ENCODE assay signal across 1 cellular context in the genomic region with DNA sequence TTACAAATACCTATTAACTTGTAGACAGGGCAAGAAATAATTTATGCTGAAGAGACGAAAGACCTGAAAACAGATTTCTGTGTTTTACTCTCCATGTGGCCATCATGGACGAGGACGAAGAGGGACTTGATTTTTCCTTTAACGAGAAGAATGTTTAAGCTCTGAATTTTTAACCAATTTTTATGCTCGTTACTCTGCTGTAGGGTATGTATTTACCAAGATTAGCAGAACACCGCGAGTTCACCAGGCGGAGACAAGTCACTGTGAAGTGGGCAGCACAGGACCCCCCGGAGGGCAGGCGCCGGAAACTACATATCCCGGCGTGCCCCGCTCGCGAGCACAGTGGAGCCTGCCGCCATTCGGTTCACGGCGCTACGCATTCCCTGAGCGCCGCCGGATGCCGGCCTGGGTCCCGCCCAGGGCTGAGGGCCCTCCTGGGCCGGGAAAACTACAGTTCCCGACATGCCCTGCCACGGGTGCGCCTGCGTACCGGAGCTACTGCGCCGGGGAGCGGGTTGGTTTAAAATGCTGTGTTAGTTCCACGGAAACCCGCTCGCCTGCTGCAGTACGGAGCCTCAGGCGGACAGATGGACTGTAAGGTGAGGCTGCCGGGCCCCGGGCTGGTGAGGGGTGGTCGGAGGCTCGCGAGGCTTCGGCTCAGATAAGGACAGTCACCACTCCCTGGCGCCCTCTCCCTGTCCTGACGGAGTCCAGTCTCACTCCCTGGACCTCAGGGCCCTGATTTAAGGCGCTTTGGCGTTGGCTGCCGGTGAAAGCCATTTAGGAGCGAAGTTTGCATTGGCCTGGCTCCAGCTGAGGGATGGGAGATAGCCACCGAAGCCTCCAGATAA.
A peak's percentile ranks its signal among the peaks of the same experiment; 100 is the strongest.
TF ChIP-seq lines count a peak whose summit lies in the region.

A gene (plus strand): TSS at position 536 of the 851 bp plus-strand sequence. CDS start 52 bp downstream, at position 588.

TF ChIP-seq in K562, 482 proteins besides CTCF, POLR2A, EP300 and RAD21 (continued from another document):
- TF ChIP-seq, protein P1, sequence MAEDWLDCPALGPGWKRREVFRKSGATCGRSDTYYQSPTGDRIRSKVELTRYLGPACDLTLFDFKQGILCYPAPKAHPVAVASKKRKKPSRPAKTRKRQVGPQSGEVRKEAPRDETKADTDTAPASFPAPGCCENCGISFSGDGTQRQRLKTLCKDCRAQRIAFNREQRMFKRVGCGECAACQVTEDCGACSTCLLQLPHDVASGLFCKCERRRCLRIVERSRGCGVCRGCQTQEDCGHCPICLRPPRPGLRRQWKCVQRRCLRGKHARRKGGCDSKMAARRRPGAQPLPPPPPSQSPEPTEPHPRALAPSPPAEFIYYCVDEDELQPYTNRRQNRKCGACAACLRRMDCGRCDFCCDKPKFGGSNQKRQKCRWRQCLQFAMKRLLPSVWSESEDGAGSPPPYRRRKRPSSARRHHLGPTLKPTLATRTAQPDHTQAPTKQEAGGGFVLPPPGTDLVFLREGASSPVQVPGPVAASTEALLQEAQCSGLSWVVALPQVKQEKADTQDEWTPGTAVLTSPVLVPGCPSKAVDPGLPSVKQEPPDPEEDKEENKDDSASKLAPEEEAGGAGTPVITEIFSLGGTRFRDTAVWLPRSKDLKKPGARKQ (CRISPR knock-in tag; IDR thresholded peaks at IDR 0.05) = no peak
- TF ChIP-seq ETV1 (tag; conservative IDR thresholded peaks at IDR 0.05; ENCODE audit: low read depth) (peak; percentile 80), L3MBTL2 (IDR thresholded peaks at IDR 0.05) (peak; percentile 80), YY1 (IDR thresholded peaks at IDR 0.05; ENCODE audit: borderline replicate concordance in 1 of 3, control insufficient read depth in 1 of 3, extremely low read depth in 1 of 3, insufficient read depth in 3 of 3, insufficient read length in 1 of 3, insufficient replicate concordance in 2 of 3, low read depth in 1 of 3, low read length in 2 of 3) (peak; percentile 66 to 96 (median 95)), ZNF263 (CRISPR knock-in tag; IDR thresholded peaks at IDR 0.05; ENCODE audit: borderline replicate concordance) (peak; percentile 25; the same call in 1 of the 2 replicates), NCOA1 (IDR thresholded peaks at IDR 0.05; ENCODE audit: low read depth) (no peak), ATF7 (IDR thresholded peaks at IDR 0.05) (peak; percentile 65), BCOR (IDR thresholded peaks at IDR 0.05) (0 out of 2 replicates have a peak, but pooled peaks have one; percentile 7), ZFX (CRISPR knock-in tag; IDR thresholded peaks at IDR 0.05) (peak; percentile 71), ZNF445 (CRISPR knock-in tag; IDR thresholded peaks at IDR 0.05; ENCODE audit: low read depth) (no peak), PRPF4 (IDR thresholded peaks at IDR 0.05; ENCODE audit: insufficient read depth, low read depth, low read length, poor library complexity, severe bottlenecking) (no peak), RBBP5 (IDR thresholded peaks at IDR 0.05; ENCODE audit: borderline replicate concordance, insufficient read depth, low read length, poor library complexity, severe bottlenecking) (peak; percentile 62), CHD4 (IDR thresholded peaks at IDR 0.05; ENCODE audit: insufficient read depth, insufficient replicate concordance, low read depth, low read length, poor library complexity, severe bottlenecking) (no peak)
- TF ChIP-seq, protein P2, sequence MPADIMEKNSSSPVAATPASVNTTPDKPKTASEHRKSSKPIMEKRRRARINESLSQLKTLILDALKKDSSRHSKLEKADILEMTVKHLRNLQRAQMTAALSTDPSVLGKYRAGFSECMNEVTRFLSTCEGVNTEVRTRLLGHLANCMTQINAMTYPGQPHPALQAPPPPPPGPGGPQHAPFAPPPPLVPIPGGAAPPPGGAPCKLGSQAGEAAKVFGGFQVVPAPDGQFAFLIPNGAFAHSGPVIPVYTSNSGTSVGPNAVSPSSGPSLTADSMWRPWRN (IDR thresholded peaks at IDR 0.05; ENCODE audit: low read depth) = no peak
- TF ChIP-seq, protein P3, sequence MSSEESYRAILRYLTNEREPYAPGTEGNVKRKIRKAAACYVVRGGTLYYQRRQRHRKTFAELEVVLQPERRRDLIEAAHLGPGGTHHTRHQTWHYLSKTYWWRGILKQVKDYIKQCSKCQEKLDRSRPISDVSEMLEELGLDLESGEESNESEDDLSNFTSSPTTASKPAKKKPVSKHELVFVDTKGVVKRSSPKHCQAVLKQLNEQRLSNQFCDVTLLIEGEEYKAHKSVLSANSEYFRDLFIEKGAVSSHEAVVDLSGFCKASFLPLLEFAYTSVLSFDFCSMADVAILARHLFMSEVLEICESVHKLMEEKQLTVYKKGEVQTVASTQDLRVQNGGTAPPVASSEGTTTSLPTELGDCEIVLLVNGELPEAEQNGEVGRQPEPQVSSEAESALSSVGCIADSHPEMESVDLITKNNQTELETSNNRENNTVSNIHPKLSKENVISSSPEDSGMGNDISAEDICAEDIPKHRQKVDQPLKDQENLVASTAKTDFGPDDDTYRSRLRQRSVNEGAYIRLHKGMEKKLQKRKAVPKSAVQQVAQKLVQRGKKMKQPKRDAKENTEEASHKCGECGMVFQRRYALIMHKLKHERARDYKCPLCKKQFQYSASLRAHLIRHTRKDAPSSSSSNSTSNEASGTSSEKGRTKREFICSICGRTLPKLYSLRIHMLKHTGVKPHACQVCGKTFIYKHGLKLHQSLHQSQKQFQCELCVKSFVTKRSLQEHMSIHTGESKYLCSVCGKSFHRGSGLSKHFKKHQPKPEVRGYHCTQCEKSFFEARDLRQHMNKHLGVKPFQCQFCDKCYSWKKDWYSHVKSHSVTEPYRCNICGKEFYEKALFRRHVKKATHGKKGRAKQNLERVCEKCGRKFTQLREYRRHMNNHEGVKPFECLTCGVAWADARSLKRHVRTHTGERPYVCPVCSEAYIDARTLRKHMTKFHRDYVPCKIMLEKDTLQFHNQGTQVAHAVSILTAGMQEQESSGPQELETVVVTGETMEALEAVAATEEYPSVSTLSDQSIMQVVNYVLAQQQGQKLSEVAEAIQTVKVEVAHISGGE (CRISPR knock-in tag; IDR thresholded peaks at IDR 0.05) = peak in 1 of 3 experiments; percentile 79; a peak in 2 of 6 replicates
- TF ChIP-seq, protein P4, sequence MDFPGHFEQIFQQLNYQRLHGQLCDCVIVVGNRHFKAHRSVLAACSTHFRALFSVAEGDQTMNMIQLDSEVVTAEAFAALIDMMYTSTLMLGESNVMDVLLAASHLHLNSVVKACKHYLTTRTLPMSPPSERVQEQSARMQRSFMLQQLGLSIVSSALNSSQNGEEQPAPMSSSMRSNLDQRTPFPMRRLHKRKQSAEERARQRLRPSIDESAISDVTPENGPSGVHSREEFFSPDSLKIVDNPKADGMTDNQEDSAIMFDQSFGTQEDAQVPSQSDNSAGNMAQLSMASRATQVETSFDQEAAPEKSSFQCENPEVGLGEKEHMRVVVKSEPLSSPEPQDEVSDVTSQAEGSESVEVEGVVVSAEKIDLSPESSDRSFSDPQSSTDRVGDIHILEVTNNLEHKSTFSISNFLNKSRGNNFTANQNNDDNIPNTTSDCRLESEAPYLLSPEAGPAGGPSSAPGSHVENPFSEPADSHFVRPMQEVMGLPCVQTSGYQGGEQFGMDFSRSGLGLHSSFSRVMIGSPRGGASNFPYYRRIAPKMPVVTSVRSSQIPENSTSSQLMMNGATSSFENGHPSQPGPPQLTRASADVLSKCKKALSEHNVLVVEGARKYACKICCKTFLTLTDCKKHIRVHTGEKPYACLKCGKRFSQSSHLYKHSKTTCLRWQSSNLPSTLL (IDR thresholded peaks at IDR 0.05) = no peak
